In the genomic region with DNA sequence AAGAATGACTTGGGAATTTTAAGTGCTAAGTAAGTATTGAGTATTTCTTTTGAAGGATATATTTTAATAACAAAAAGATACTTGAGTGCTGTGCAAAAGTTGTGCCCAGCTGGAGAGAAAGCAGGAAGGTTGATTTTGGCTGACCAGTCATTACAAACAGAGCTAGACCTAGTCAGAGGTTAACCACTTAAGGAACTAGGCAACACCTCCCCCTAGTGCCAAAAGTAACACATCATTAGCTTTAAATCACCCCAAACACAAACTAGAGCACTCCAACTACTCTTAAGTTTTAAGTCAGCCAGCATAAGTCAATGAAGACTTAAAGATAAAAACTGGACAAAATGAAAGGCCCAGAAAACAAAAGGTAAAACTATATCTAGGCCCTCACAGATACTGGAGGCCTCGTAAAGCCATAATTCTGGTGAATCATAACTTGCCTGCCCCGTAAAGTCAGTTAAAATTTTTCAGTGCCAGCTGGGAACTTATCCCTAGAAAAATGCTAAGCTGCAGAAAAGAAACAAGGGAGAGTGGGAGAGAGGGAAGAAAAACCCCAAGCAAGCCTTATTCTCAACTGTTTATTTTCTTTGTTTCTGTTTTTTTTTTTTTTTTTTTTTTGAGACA, we compare ENCODE assay signal across 9 cellular contexts.
DNase-seq lines count a peak whose midpoint lies in the region; ATAC-seq and TF ChIP-seq lines count a peak whose summit lies in the region.
"Had no signal": no experiment of that assay in that cellular context is flagged by ENCODE, and none has a peak within 500 bp of the region (broad histone marks: within the 10 kb centered on the region; RNA-seq: fewer than 3 reads in every experiment).

No MANE protein-coding gene starts in this region.

- H3K27me3 ChIP-seq in WERI-Rb-1 (ENCODE audit: insufficient read depth, low read depth, severe bottlenecking) (no peaks in the 10 kb centered on the region), parathyroid adenoma (ENCODE audit: control insufficient read depth, insufficient read depth, low read length) (no peaks in the 10 kb centered on the region)

- H3K4me3 ChIP-seq in AG09309 (ENCODE audit: control insufficient read depth, low read depth, low read length): no peak overlapping the region
- no peak overlapping the region for H3K4me3 ChIP-seq in WERI-Rb-1 (ENCODE audit: low read depth, low read length)
- no peak overlapping the region for H3K4me3 ChIP-seq in fibroblast of pulmonary artery (replicated peaks; ENCODE audit: low read depth, low read length)
- no peak overlapping the region for H3K4me3 ChIP-seq in parathyroid adenoma (ENCODE audit: low read depth, low read length)
- H3K4me3 ChIP-seq: SK-N-MC had no signal

- no peak overlapping the region for H2AFZ ChIP-seq in parathyroid adenoma

- no peak overlapping the region for H3K9ac ChIP-seq in parathyroid adenoma

- H3K9me3 ChIP-seq in WERI-Rb-1 (ENCODE audit: severe bottlenecking) (no peaks in the 10 kb centered on the region), parathyroid adenoma (ENCODE audit: control insufficient read depth, low read length) (no peaks in the 10 kb centered on the region)

- peak; percentile 63 for TF ChIP-seq CTCF in AG09309 (IDR thresholded peaks at IDR 0.05; ENCODE audit: control insufficient read depth, insufficient read depth, low read depth, low read length, missing control alignments)
- peak; percentile 71 for TF ChIP-seq CTCF in WERI-Rb-1 (IDR thresholded peaks at IDR 0.05; ENCODE audit: low read depth, low read length)
- peak; percentile 63 for TF ChIP-seq CTCF in fibroblast of pulmonary artery (IDR thresholded peaks at IDR 0.05; ENCODE audit: low read length, missing control alignments)
- TF ChIP-seq CTCF in parathyroid adenoma (IDR thresholded peaks at IDR 0.05): peak; percentile 49

- H3K4me1 ChIP-seq in parathyroid adenoma: no peaks in the 10 kb centered on the region

- DNase-seq in AG09309 (ENCODE audit: low read depth) (peak; percentile 62), GM04503 (ENCODE audit: low read depth) (peak; percentile 39), NCI-H1694 treated with DMSO at 0.1 percent for 48 hours (lab: John Stamatoyannopoulos, UW) (peak; percentile 38), WERI-Rb-1 (peak; percentile 31), fibroblast of pulmonary artery (ENCODE audit: low read depth) (peak; percentile 91)
- DNase-seq in activated CD8-positive, alpha-beta memory T cell treated with anti-CD3 and anti-CD28 coated beads for 24 hours: no peak

- no peak overlapping the region for H3K4me2 ChIP-seq in parathyroid adenoma (ENCODE audit: low read length)

- H3K79me2 ChIP-seq in parathyroid adenoma: peaks cover 13% of the 10 kb centered on the region

- H3K27ac ChIP-seq in WERI-Rb-1 (no peak overlapping the region), parathyroid adenoma (no peak overlapping the region)
- H3K27ac ChIP-seq: SK-N-MC had no signal

- peak; percentile 35 for ATAC-seq in HG02642 (IDR thresholded peaks at IDR 0.05; ENCODE audit: poor library complexity, unreplicated experiment)

- H3K36me3 ChIP-seq in WERI-Rb-1: peaks cover 7% of the 10 kb centered on the region
- no peaks in the 10 kb centered on the region for H3K36me3 ChIP-seq in parathyroid adenoma (ENCODE audit: control insufficient read depth, insufficient read depth, low read length)
